12 cellular contexts compared by ENCODE assay signal in the genomic region with DNA sequence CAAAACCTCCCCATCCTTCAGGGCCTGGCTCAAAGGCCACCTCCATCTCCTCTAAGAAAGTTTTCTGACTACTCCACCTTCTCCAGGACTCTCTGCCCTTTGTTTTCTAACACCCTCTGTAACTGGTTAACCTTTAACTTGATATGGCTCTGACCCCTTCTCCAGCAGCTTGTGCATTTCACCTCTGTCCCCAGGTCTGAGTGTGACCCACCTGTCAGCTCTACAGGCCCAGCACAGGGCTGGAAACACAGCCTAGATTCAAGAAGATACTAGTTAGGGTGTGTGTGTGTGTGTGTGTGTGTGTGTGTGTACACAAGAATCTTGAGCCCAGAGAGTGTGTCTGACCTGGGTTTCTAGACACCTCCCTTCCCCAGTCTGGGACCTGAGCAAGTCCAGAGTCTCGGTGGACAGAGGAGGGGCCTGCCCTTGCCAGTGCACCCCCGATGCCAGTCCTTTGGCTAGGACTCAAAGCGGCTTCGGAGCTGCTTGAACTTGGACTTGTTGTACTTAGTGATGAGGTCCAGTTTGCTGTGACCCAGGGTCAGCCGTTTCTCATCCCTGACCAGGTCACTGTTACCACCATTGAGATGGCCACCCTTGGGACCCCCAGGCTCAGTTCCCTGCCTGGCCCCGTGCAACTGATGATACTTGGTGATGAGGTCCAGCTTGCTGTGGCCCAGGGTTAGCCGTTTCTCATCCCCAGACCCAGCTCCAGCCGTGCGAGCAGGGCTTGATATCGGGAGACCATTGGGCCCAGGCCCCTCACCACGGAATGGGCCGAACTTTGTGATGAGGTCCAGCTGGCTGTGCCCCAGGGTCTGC. TPM values are rescaled to one million over a fixed set of nuclear protein-coding genes. Genes with fewer than 3 reads are reported as not detected.
DNase-seq lines count a peak whose midpoint lies in the region; ATAC-seq, FAIRE-seq and TF ChIP-seq lines count a peak whose summit lies in the region.
"Had no signal": no experiment of that assay in that cellular context is flagged by ENCODE, and none has a peak within 500 bp of the region (broad histone marks: within the 10 kb centered on the region; RNA-seq: fewer than 3 reads in every experiment).

No MANE protein-coding gene starts in this region.

- no peak for TF ChIP-seq POLR2A in uterus (IDR thresholded peaks at IDR 0.05)

- H3K27ac ChIP-seq in keratinocyte (ENCODE audit: control insufficient read depth, insufficient read depth, low read length) (peak overlapping the region; percentile 48), smooth muscle cell (ENCODE audit: low read depth) (peak overlapping the region; percentile 33), uterus (no peak overlapping the region)

- H3K36me3 Mint-ChIP-seq in activated CD8-positive, alpha-beta memory T cell treated with anti-CD3 and anti-CD28 coated beads, Interleukin-2, amount 10 ng/mL, durations not matched to agents 7 days and 5 days, result peaks cover 13% of the 10 kb centered on the region
- peaks cover 12% of the 10 kb centered on the region for H3K36me3 Mint-ChIP-seq in activated CD4-positive, alpha-beta memory T cell treated with anti-CD3 and anti-CD28 coated beads for 36 hours

- H3K9ac ChIP-seq in keratinocyte (ENCODE audit: control insufficient read depth, extremely low read depth, insufficient read depth, low read length) (no peak overlapping the region), smooth muscle cell (ENCODE audit: low read depth) (no peak overlapping the region)

- H3F3A ChIP-seq in smooth muscle cell (ENCODE audit: low read depth), result peaks cover 3% of the 10 kb centered on the region

- dilution Hi-C loops in keratinocyte (cut with MboI; ENCODE audit: extremely low pct_ligation_motif_present, low sequenced_read_pairs), result no loop called here

- H3K36me3 ChIP-seq in keratinocyte (ENCODE audit: control insufficient read depth in 2 of 2, extremely low read depth in 1 of 2, insufficient read depth in 2 of 2, low read length in 2 of 2) (peaks cover 2 to 22% of the 10 kb centered on the region in 2 experiments), smooth muscle cell (ENCODE audit: low read depth) (no peaks in the 10 kb centered on the region), uterus (no peaks in the 10 kb centered on the region)

- peaks cover 3% of the 10 kb centered on the region for H3K27me3 Mint-ChIP-seq in activated CD8-positive, alpha-beta memory T cell treated with anti-CD3 and anti-CD28 coated beads, Interleukin-2, amount 10 ng/mL, durations not matched to agents 7 days and 5 days
- H3K27me3 Mint-ChIP-seq in activated CD4-positive, alpha-beta memory T cell treated with anti-CD3 and anti-CD28 coated beads for 36 hours, result no peaks in the 10 kb centered on the region

- no peak for ATAC-seq in activated CD8-positive, alpha-beta memory T cell treated with anti-CD3 and anti-CD28 coated beads, Interleukin-2, amount 10 ng/mL, durations not matched to agents 7 days and 5 days
- ATAC-seq: SK-N-SH treated with all-trans-retinoic acid at 6 μM for 48 hours had no signal

- TF ChIP-seq CTCF in keratinocyte (optimal IDR thresholded peaks at IDR 0.05 in 1 of 3, IDR thresholded peaks at IDR 0.05 in 1 of 3, conservative IDR thresholded peaks at IDR 0.05 in 1 of 3; ENCODE audit: extremely low read depth in 1 of 3, insufficient read depth in 2 of 3, low read length in 3 of 3) (no peak), smooth muscle cell (IDR thresholded peaks at IDR 0.05; ENCODE audit: borderline replicate concordance, insufficient read depth, poor library complexity, severe bottlenecking) (no peak), uterus (IDR thresholded peaks at IDR 0.05) (no peak)

- H3K9me3 ChIP-seq in keratinocyte (ENCODE audit: control insufficient read depth, low read depth, low read length), result no peaks in the 10 kb centered on the region
- no peaks in the 10 kb centered on the region for H3K9me3 ChIP-seq in smooth muscle cell (replicated peaks; ENCODE audit: low read depth)
- no peaks in the 10 kb centered on the region for H3K9me3 ChIP-seq in uterus

- H3K9me1 ChIP-seq in keratinocyte (ENCODE audit: control insufficient read depth, extremely low read depth, insufficient read depth, low read length), result no peaks in the 10 kb centered on the region

- peaks cover 30% of the 10 kb centered on the region for H3K4me1 Mint-ChIP-seq in activated CD8-positive, alpha-beta memory T cell treated with anti-CD3 and anti-CD28 coated beads, Interleukin-2, amount 10 ng/mL, durations not matched to agents 7 days and 5 days
- peaks cover 20% of the 10 kb centered on the region for H3K4me1 Mint-ChIP-seq in activated CD4-positive, alpha-beta memory T cell treated with anti-CD3 and anti-CD28 coated beads for 36 hours (ENCODE audit: low read depth)

- no peaks in the 10 kb centered on the region for H3K9me3 Mint-ChIP-seq in activated CD8-positive, alpha-beta memory T cell treated with anti-CD3 and anti-CD28 coated beads, Interleukin-2, amount 10 ng/mL, durations not matched to agents 7 days and 5 days (ENCODE audit: low read depth)
- no peaks in the 10 kb centered on the region for H3K9me3 Mint-ChIP-seq in activated CD4-positive, alpha-beta memory T cell treated with anti-CD3 and anti-CD28 coated beads for 36 hours

- WGBS in smooth muscle cell (ENCODE audit: low lambda C conversion rate), result 99% methylated on average over 12 of the region's 12 CpGs

- H3K4me2 ChIP-seq in keratinocyte (ENCODE audit: control insufficient read depth, extremely low read depth, insufficient read depth, low read depth, low read length) (no peak overlapping the region), smooth muscle cell (no peak overlapping the region)

- CTCF ChIA-PET in activated CD8-positive, alpha-beta memory T cell treated with anti-CD3 and anti-CD28 coated beads, Interleukin-2, amount 10 ng/mL, durations not matched to agents 7 days and 5 days (lab: Charles Lee), result interaction anchor here (1.4 kb wide), 1 partner anchor 18 kb away, joined by 4 read pairs; no protein-coding TSS in a partner anchor
- CTCF ChIA-PET in activated CD4-positive, alpha-beta memory T cell treated with anti-CD3 and anti-CD28 coated beads for 36 hours (lab: Charles Lee), result interaction anchor here (0.6 kb wide), 1 partner anchor 17 kb away, joined by 3 read pairs; no protein-coding TSS in a partner anchor

- H3K27ac Mint-ChIP-seq in activated CD8-positive, alpha-beta memory T cell treated with anti-CD3 and anti-CD28 coated beads, Interleukin-2, amount 10 ng/mL, durations not matched to agents 7 days and 5 days, result peak overlapping the region; percentile 64
- peak overlapping the region; percentile 14 for H3K27ac Mint-ChIP-seq in activated CD4-positive, alpha-beta memory T cell treated with anti-CD3 and anti-CD28 coated beads for 36 hours

- no peaks in the 10 kb centered on the region for H4K20me1 ChIP-seq in keratinocyte (ENCODE audit: control insufficient read depth, extremely low read depth, insufficient read depth, low read length)
- H4K20me1 ChIP-seq in smooth muscle cell (ENCODE audit: low read depth), result peaks cover 8% of the 10 kb centered on the region

- H3K4me3 ChIP-seq in keratinocyte (ENCODE audit: control insufficient read depth in 2 of 3, extremely low read depth in 1 of 3, insufficient read depth in 2 of 3, low read depth in 1 of 3, low read length in 3 of 3), result no peak overlapping the region
- no peak overlapping the region for H3K4me3 ChIP-seq in smooth muscle cell
- no peak overlapping the region for H3K4me3 ChIP-seq in uterus
- H3K4me3 ChIP-seq: lung had no signal

- intact Hi-C loops in activated CD4-positive, alpha-beta memory T cell treated with anti-CD3 and anti-CD28 coated beads for 36 hours (cut with micrococcal nuclease), result loop anchor here (10.0 kb wide), 1 partner anchor 59 kb away; no protein-coding TSS in a partner anchor
- intact Hi-C loops in uterus (cut with DNase I; ENCODE audit: low total_unique reads), result no loop called here

- H3K79me2 ChIP-seq in keratinocyte (ENCODE audit: control insufficient read depth, insufficient read depth, low read length) (peaks cover 32% of the 10 kb centered on the region), smooth muscle cell (ENCODE audit: low read depth) (peaks cover 30% of the 10 kb centered on the region)

- H3K4me3 Mint-ChIP-seq in activated CD8-positive, alpha-beta memory T cell treated with anti-CD3 and anti-CD28 coated beads, Interleukin-2, amount 10 ng/mL, durations not matched to agents 7 days and 5 days, result peak overlapping the region; percentile 84
- peak overlapping the region; percentile 78 for H3K4me3 Mint-ChIP-seq in activated CD4-positive, alpha-beta memory T cell treated with anti-CD3 and anti-CD28 coated beads for 36 hours

- H2AFZ ChIP-seq in keratinocyte (ENCODE audit: control insufficient read depth, low read length), result no peak overlapping the region
- no peak overlapping the region for H2AFZ ChIP-seq in smooth muscle cell (ENCODE audit: low read depth)

- no peak for FAIRE-seq in keratinocyte (lab: Jason Lieb, UNC)

- POLR2A ChIA-PET in activated CD4-positive, alpha-beta memory T cell treated with anti-CD3 and anti-CD28 coated beads for 36 hours (lab: Charles Lee), result no interaction called here

- H3K27me3 ChIP-seq in keratinocyte (ENCODE audit: control insufficient read depth, extremely low read depth, insufficient read depth, low read length) (no peaks in the 10 kb centered on the region), smooth muscle cell (ENCODE audit: low read depth) (no peaks in the 10 kb centered on the region), uterus (no peaks in the 10 kb centered on the region)

- DNase-seq in activated CD8-positive, alpha-beta memory T cell treated with anti-CD3 and anti-CD28 coated beads, Interleukin-2, amount 10 ng/mL, durations not matched to agents 7 days and 5 days, result no peak
- no peak for DNase-seq in activated CD8-positive, alpha-beta memory T cell treated with anti-CD3 and anti-CD28 coated beads for 24 hours
- no peak for DNase-seq in activated CD4-positive, alpha-beta memory T cell treated with anti-CD3 and anti-CD28 coated beads for 36 hours
- no peak for DNase-seq in keratinocyte (ENCODE audit: low read depth, low spot score)
- DNase-seq in smooth muscle cell (lab: John Stamatoyannopoulos, UW; ENCODE audit: unreplicated experiment), result no peak
- DNase-seq in T1000 (lab: John Stamatoyannopoulos, UW), result no peak
- no peak for DNase-seq in uterus
- DNase-seq in stimulated activated CD4-positive, alpha-beta T cell treated with anti-CD3 and anti-CD28 coated beads, Interleukin-2, amount 100 ng/mL, for 48 hours, result no peak
- DNase-seq: ACHN, DMS79 had no signal

- H3K4me1 ChIP-seq in keratinocyte (ENCODE audit: control insufficient read depth, extremely low read depth, insufficient read depth, low read length), result peaks cover 25% of the 10 kb centered on the region
- peaks cover 8% of the 10 kb centered on the region for H3K4me1 ChIP-seq in smooth muscle cell (ENCODE audit: low read depth)
- H3K4me1 ChIP-seq in uterus, result peaks cover 7 to 9% of the 10 kb centered on the region in 2 donors

RNA-seq across cellular contexts. Expression of gene EIF6, which starts 1.7 kb away (rescaled TPM):
- 100 to 1,000 TPM in 1 of 2 experiments, 10 to 100 TPM in 1; 98.6 to 121 TPM for total RNA-seq in activated CD8-positive, alpha-beta memory T cell treated with anti-CD3 and anti-CD28 coated beads, Interleukin-2, amount 10 ng/mL, durations not matched to agents 7 days and 5 days
- 100 to 1,000 TPM; 115 to 120 TPM for total RNA-seq in activated CD4-positive, alpha-beta memory T cell treated with anti-CD3 and anti-CD28 coated beads for 36 hours
- polyA plus RNA-seq in keratinocyte (206 to 285 TPM (median 283 TPM) in 3 replicates), smooth muscle cell (179 and 251 TPM in 2 replicates)
- 56.4 TPM for polyA plus RNA-seq in keratinocyte (2011; ENCODE audit: low read depth)
- polyA plus RNA-seq in keratinocyte (2011; cell fraction: cytosol; rRNA removed), result 195 and 208 TPM in 2 replicates
- polyA plus RNA-seq in keratinocyte (2011; cell fraction: nucleus; rRNA removed), result 221 and 270 TPM in 2 replicates
- polyA plus RNA-seq in keratinocyte (2012; ENCODE audit: low replicate concordance), result 232 and 273 TPM in 2 replicates
- polyA minus RNA-seq in keratinocyte, result 189 to 430 TPM (median 235 TPM) in 3 replicates
- polyA minus RNA-seq in keratinocyte (2011; cell fraction: cytosol; rRNA and poly(A)+ RNA removed), result 195 TPM
- polyA minus RNA-seq in keratinocyte (2011; cell fraction: nucleus; rRNA and poly(A)+ RNA removed), result 48.1 and 50.7 TPM in 2 replicates
- total RNA-seq in smooth muscle cell (76.4 and 110 TPM in 2 replicates), uterus (10 to 100 TPM; 33.8 to 80.9 (median 66.8) TPM)

RNA-seq across cellular contexts. Expression of gene FAM83C, which starts 5.9 kb away (rescaled TPM):
- not detected for total RNA-seq in activated CD8-positive, alpha-beta memory T cell treated with anti-CD3 and anti-CD28 coated beads, Interleukin-2, amount 10 ng/mL, durations not matched to agents 7 days and 5 days
- total RNA-seq in activated CD4-positive, alpha-beta memory T cell treated with anti-CD3 and anti-CD28 coated beads for 36 hours, result not detected
- polyA plus RNA-seq in keratinocyte, result 12.4 to 23.0 TPM (median 12.6 TPM) in 3 replicates
- polyA plus RNA-seq in keratinocyte (2011; ENCODE audit: low read depth), result 13.8 TPM
- polyA plus RNA-seq in keratinocyte (2011; cell fraction: cytosol; rRNA removed), result 16.3 and 27.7 TPM in 2 replicates
- polyA plus RNA-seq in keratinocyte (2011; cell fraction: nucleus; rRNA removed), result 27.1 and 29.7 TPM in 2 replicates
- 18.4 and 33.5 TPM in 2 replicates for polyA plus RNA-seq in keratinocyte (2012; ENCODE audit: low replicate concordance)
- 12.4 to 19.8 TPM (median 19.5 TPM) in 3 replicates for polyA minus RNA-seq in keratinocyte
- 31.1 TPM for polyA minus RNA-seq in keratinocyte (2011; cell fraction: cytosol; rRNA and poly(A)+ RNA removed)
- 17.6 and 20.9 TPM in 2 replicates for polyA minus RNA-seq in keratinocyte (2011; cell fraction: nucleus; rRNA and poly(A)+ RNA removed)
- total RNA-seq in smooth muscle cell, result 0.27 and 0.49 TPM in 2 replicates
- polyA plus RNA-seq in smooth muscle cell, result 0.05 TPM in 1 of 2 replicates, not detected in the other
- not detected for total RNA-seq in uterus
- total RNA-seq: lung had no signal
- polyA plus RNA-seq: lung had no signal

RNA-seq across cellular contexts. Expression of gene MMP24OS, which starts 8.4 kb away (rescaled TPM):
- 10 to 100 TPM; 28.4 to 44.3 TPM for total RNA-seq in activated CD8-positive, alpha-beta memory T cell treated with anti-CD3 and anti-CD28 coated beads, Interleukin-2, amount 10 ng/mL, durations not matched to agents 7 days and 5 days
- total RNA-seq in activated CD4-positive, alpha-beta memory T cell treated with anti-CD3 and anti-CD28 coated beads for 36 hours, result 10 to 100 TPM; 35.0 to 38.1 TPM
- polyA plus RNA-seq in keratinocyte, result 19.5 to 31.9 TPM (median 24.7 TPM) in 3 replicates
- polyA plus RNA-seq in keratinocyte (2011; ENCODE audit: low read depth), result 19.8 TPM
- polyA plus RNA-seq in keratinocyte (2011; cell fraction: cytosol; rRNA removed), result 24.9 and 48.3 TPM in 2 replicates
- polyA plus RNA-seq in keratinocyte (2011; cell fraction: nucleus; rRNA removed), result 19.7 and 29.9 TPM in 2 replicates
- polyA plus RNA-seq in keratinocyte (2012; ENCODE audit: low replicate concordance), result 38.8 and 70.6 TPM in 2 replicates
- polyA minus RNA-seq in keratinocyte, result 14.7 to 45.1 TPM (median 22.5 TPM) in 3 replicates
- polyA minus RNA-seq in keratinocyte (2011; cell fraction: cytosol; rRNA and poly(A)+ RNA removed), result 108 TPM
- polyA minus RNA-seq in keratinocyte (2011; cell fraction: nucleus; rRNA and poly(A)+ RNA removed), result 11.2 and 14.0 TPM in 2 replicates
- 14.3 and 22.7 TPM in 2 replicates for total RNA-seq in smooth muscle cell
- 43.7 and 44.7 TPM in 2 replicates for polyA plus RNA-seq in smooth muscle cell
- total RNA-seq in uterus, result 10 to 100 TPM in 3 of 4 donors, 1 to 10 TPM in 1; 8.8 to 67.8 (median 18.1) TPM

RNA-seq across cellular contexts. Expression of gene MMP24, which starts 59.8 kb away (rescaled TPM):
- total RNA-seq in activated CD8-positive, alpha-beta memory T cell treated with anti-CD3 and anti-CD28 coated beads, Interleukin-2, amount 10 ng/mL, durations not matched to agents 7 days and 5 days, result not detected
- total RNA-seq in activated CD4-positive, alpha-beta memory T cell treated with anti-CD3 and anti-CD28 coated beads for 36 hours, result not detected
- polyA plus RNA-seq in keratinocyte, result 0.01 TPM in 2 of 3 replicates, not detected in the other
- polyA plus RNA-seq in keratinocyte (2011; ENCODE audit: low read depth), result not detected
- polyA plus RNA-seq in keratinocyte (2011; cell fraction: cytosol; rRNA removed), result 0.04 TPM in 1 of 2 replicates, not detected in the other
- 0.04 TPM in 1 of 2 replicates, not detected in the other for polyA plus RNA-seq in keratinocyte (2011; cell fraction: nucleus; rRNA removed)
- polyA plus RNA-seq in keratinocyte (2012; ENCODE audit: low replicate concordance), result 0.13 and 0.35 TPM in 2 replicates
- 0.10 TPM in 1 of 3 replicates, not detected in the others for polyA minus RNA-seq in keratinocyte
- not detected for polyA minus RNA-seq in keratinocyte (2011; cell fraction: cytosol; rRNA and poly(A)+ RNA removed)
- not detected in 2 replicates for polyA minus RNA-seq in keratinocyte (2011; cell fraction: nucleus; rRNA and poly(A)+ RNA removed)
- total RNA-seq in smooth muscle cell, result 0.09 and 0.45 TPM in 2 replicates
- 0.03 and 0.97 TPM in 2 replicates for polyA plus RNA-seq in smooth muscle cell
- 1 to 10 TPM in 3 of 4 donors, under 1 TPM in 1; 0.51 to 2.6 (median 2.0) TPM for total RNA-seq in uterus

Comparison
In these comparisons a context has a peak if more than half of its experiments do, and no peak if none do; other contexts are left out.
1. H3K27ac ChIP-seq: peak in keratinocyte (single experiment) and smooth muscle cell (single experiment); none in uterus (0 of 2).